In genomic region chr6:61555993-61556392, GRCh38 we compare ENCODE assay signal across 23 cellular contexts.
"Had no signal": no experiment of that assay in that cellular context is flagged by ENCODE, and none has a peak within 500 bp of the region (broad histone marks: within the 10 kb centered on the region; RNA-seq: fewer than 3 reads in every experiment).

No MANE protein-coding gene starts in this region.

- H3K36me3 Mint-ChIP-seq: IgD-negative memory B cell had no signal

- H3K4me1 Mint-ChIP-seq: IgD-negative memory B cell had no signal

- H3K9ac ChIP-seq: KMS-11 had no signal

- H3K27me3 Mint-ChIP-seq: IgD-negative memory B cell had no signal

- H3K4me1 ChIP-seq: SJSA1 had no signal

- H3K4me3 Mint-ChIP-seq: IgD-negative memory B cell had no signal

- H3K36me3 ChIP-seq: SJSA1 had no signal

- H3K27ac Mint-ChIP-seq: IgD-negative memory B cell had no signal

- H3K4me3 ChIP-seq: K562, SJSA1, SK-N-MC had no signal

- H3K27me3 ChIP-seq: SJSA1 had no signal

- H3K9me3 ChIP-seq: SJSA1 had no signal

- DNase-seq: Kasumi-1, MM.1S, NCI-H1092 treated with DMSO at 0.1 percent for 48 hours, NCI-H1436, NCI-H187, NCI-H2029, NCI-H2081 treated with DMSO at 0.1 percent for 48 hours, NCI-H2171, NCI-H226, NCI-H446, NCI-H510A, NCI-H524 treated with DMSO at 0.1 percent for 48 hours, NCI-H69, NCI-H774, Right ventricle myocardium superior, RPMI8226, SIG-M5 had no signal

- H3K4me2 ChIP-seq: KMS-11 had no signal

- ATAC-seq: K562 had no signal

- H3K27ac ChIP-seq: HL-60, KMS-11, SJSA1, SK-N-MC had no signal
